ENCODE assay signal across 28 cellular contexts in the genomic region with DNA sequence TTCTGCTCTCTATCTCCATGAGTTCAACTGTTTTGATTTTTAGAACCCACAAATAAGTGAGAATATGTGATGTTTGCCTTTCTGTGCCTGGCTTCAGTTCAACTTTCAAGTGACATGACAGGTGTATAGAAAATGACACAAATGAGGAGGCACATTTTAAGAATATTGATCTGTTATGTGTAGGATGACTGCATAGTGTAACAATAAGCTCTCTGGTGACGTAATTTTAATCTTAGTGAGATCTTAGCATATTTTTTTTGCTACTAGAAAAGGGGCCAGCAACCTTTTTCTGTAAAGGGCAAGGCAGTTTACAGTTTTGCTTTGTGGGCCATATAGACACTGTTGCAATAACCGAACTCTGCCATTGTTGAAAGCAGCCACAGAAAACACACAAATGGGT.
"Had no signal": no experiment of that assay in that cellular context is flagged by ENCODE, and none has a peak within 500 bp of the region (broad histone marks: within the 10 kb centered on the region; RNA-seq: fewer than 3 reads in every experiment).

No MANE protein-coding gene starts in this region.

- H3K79me2 ChIP-seq: hepatocyte had no signal

- H3K36me3 ChIP-seq: colonic mucosa, esophagus muscularis mucosa, esophagus squamous epithelium, gastrocnemius medialis, gastroesophageal sphincter, heart left ventricle, heart right ventricle had no signal

- ATAC-seq: effector memory CD8-positive, alpha-beta T cell; esophagus mucosa; foreskin keratinocyte; gastrocnemius medialis; gastroesophageal sphincter; heart left ventricle; heart right ventricle had no signal

- H3K9me3 ChIP-seq: colonic mucosa had no signal

- DNase-seq: colonic mucosa; cortex of kidney; dermis blood vessel endothelial cell; dorsolateral prefrontal cortex; effector CD4-positive, alpha-beta T cell; effector CD8-positive, alpha-beta T cell; effector memory CD4-positive, alpha-beta T cell; effector memory CD8-positive, alpha-beta T cell; endodermal cell; erythroblast; esophagus squamous epithelium; foreskin fibroblast; foreskin keratinocyte; foreskin melanocyte; gastrocnemius medialis; glutamatergic neuron; head of caudate nucleus; heart left ventricle; heart right ventricle had no signal

- FAIRE-seq: endometrium, endothelial cell of umbilical vein, frontal cortex had no signal

- H3K27ac ChIP-seq: colonic mucosa, coronary artery, dorsolateral prefrontal cortex, epithelial cell of prostate, esophagus muscularis mucosa, esophagus squamous epithelium, foreskin keratinocyte, gastrocnemius medialis, gastroesophageal sphincter, heart left ventricle, heart right ventricle, hepatocyte had no signal

- H3K27me3 ChIP-seq: colonic mucosa, dorsolateral prefrontal cortex, foreskin keratinocyte, gastrocnemius medialis, heart left ventricle, hepatocyte had no signal

- H2AFZ ChIP-seq: hepatocyte had no signal

- H3K4me1 ChIP-seq: colonic mucosa, esophagus muscularis mucosa, esophagus squamous epithelium, foreskin keratinocyte, gastrocnemius medialis, gastroesophageal sphincter, heart left ventricle, heart right ventricle had no signal

- H3K4me2 ChIP-seq: hepatocyte had no signal

- H3K4me3 ChIP-seq: colonic mucosa, coronary artery, dorsolateral prefrontal cortex, esophagus muscularis mucosa, esophagus squamous epithelium, gastrocnemius medialis, gastroesophageal sphincter, heart left ventricle, heart right ventricle, hepatocyte had no signal
